In the genomic region with DNA sequence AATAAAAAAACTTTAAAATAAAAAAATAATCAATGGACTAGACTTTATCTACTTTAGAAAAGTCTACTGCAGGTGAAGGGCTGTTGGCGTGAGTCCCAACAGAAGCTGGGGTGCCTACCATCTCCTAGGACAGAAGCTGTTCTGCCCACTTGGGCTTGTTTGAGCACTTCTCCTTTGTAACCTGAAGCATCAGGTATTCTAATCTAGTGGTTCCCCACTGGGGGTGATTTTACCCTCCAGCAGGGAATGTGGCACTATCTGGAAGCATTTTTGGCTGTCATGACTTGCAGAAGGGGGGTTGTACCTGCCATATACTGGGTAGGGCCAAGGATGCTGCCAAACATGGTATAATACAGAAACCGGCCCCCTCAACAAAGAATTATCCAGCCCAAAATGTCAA, we compare ENCODE assay signal across 12 cellular contexts.
"Had no signal": no experiment of that assay in that cellular context is flagged by ENCODE, and none has a peak within 500 bp of the region (broad histone marks: within the 10 kb centered on the region; RNA-seq: fewer than 3 reads in every experiment).

No MANE protein-coding gene starts in this region.

- DNase-seq: activated CD4-positive, alpha-beta T cell treated with anti-CD3 and anti-CD28 coated beads for 1 hour; activated CD4-positive, alpha-beta T cell treated with anti-CD3 and anti-CD28 coated beads, Interleukin-2, amount 50 U/mL, for 48 hours; activated CD8-positive, alpha-beta memory T cell treated with anti-CD3 and anti-CD28 coated beads, Interleukin-2, amount 10 ng/mL, durations not matched to agents 7 days and 5 days; activated gamma-delta T cell; activated naive CD8-positive, alpha-beta T cell treated with anti-CD3 and anti-CD28 coated beads, Interleukin-2, amount 10 ng/mL, durations not matched to agents 7 days and 5 days; activated T-cell treated with anti-CD3 and anti-CD28 coated beads, Interleukin-2, amount 50 U/mL, for 4 hours; anterior cingulate cortex; glutamatergic neuron; nephron progenitor cell; substantia nigra had no signal

- H3K36me3 Mint-ChIP-seq: type B pancreatic cell had no signal

- ATAC-seq: activated CD8-positive, alpha-beta memory T cell treated with anti-CD3 and anti-CD28 coated beads, Interleukin-2, amount 10 ng/mL, durations not matched to agents 7 days and 5 days; sciatic nerve had no signal

- H3K27me3 Mint-ChIP-seq: activated CD8-positive, alpha-beta memory T cell treated with anti-CD3 and anti-CD28 coated beads, Interleukin-2, amount 10 ng/mL, durations not matched to agents 7 days and 5 days; activated naive CD8-positive, alpha-beta T cell treated with anti-CD3 and anti-CD28 coated beads, Interleukin-2, amount 10 ng/mL, durations not matched to agents 7 days and 5 days; type B pancreatic cell had no signal

- H3K27ac Mint-ChIP-seq: activated CD8-positive, alpha-beta memory T cell treated with anti-CD3 and anti-CD28 coated beads, Interleukin-2, amount 10 ng/mL, durations not matched to agents 7 days and 5 days; activated naive CD8-positive, alpha-beta T cell treated with anti-CD3 and anti-CD28 coated beads, Interleukin-2, amount 10 ng/mL, durations not matched to agents 7 days and 5 days; type B pancreatic cell had no signal

- H3K4me3 Mint-ChIP-seq: activated CD8-positive, alpha-beta memory T cell treated with anti-CD3 and anti-CD28 coated beads, Interleukin-2, amount 10 ng/mL, durations not matched to agents 7 days and 5 days; activated naive CD8-positive, alpha-beta T cell treated with anti-CD3 and anti-CD28 coated beads, Interleukin-2, amount 10 ng/mL, durations not matched to agents 7 days and 5 days; activated T-cell treated with anti-CD3 and anti-CD28 coated beads, Interleukin-2, amount 50 U/mL, for 4 hours; nephron progenitor cell; type B pancreatic cell had no signal

- H3K9me3 Mint-ChIP-seq: activated T-cell treated with anti-CD3 and anti-CD28 coated beads, Interleukin-2, amount 50 U/mL, for 4 hours; nephron progenitor cell; type B pancreatic cell had no signal
